10 cellular contexts compared by ENCODE assay signal in the genomic region with DNA sequence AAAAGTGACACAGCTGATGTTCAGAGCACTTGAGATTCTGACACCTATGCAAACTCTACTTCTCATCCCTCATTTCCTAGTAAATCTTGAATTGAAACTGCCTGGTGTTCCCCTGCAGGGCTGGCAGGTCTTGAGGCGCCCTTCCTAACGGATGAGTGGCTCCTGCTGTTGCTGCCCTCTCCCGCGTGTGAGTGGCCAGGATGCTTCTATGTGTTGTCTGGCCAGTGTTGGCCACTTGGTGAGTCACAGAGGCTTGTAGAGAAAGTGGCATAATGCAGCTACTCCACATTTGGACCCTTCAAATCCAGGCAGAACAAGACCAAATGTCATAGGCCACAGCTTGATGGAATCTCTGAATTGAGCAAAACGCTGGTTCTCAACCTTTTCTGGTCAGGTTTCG.
"Had no signal": no experiment of that assay in that cellular context is flagged by ENCODE, and none has a peak within 500 bp of the region (broad histone marks: within the 10 kb centered on the region; RNA-seq: fewer than 3 reads in every experiment).

No MANE protein-coding gene starts in this region.

- DNase-seq: activated B cell treated with CpG ODN at 0.5 μM for 24 hours; activated CD8-positive, alpha-beta memory T cell treated with anti-CD3 and anti-CD28 coated beads, Interleukin-2, amount 50 U/mL, for 4 hours; activated CD8-positive, alpha-beta T cell treated with anti-CD3 and anti-CD28 coated beads, Interleukin-2, amount 10 ng/mL, durations not matched to agents 7 days and 5 days; hypothalamus; mesendoderm; stimulated activated CD4-positive, alpha-beta T cell treated with anti-CD3 and anti-CD28 coated beads, Interleukin-1b, Interleukin-23, amount 100 ng/mL, for 48 hours; stomach; T-helper 2 cell had no signal

- H3K27me3 ChIP-seq: ascending aorta, stomach had no signal

- ATAC-seq: activated CD8-positive, alpha-beta T cell treated with anti-CD3 and anti-CD28 coated beads, Interleukin-2, amount 10 ng/mL, durations not matched to agents 7 days and 5 days; natural killer cell treated with Interleukin-12 subunit alpha and Interleukin-12 subunit beta and Interleukin-15 and Interleukin-18, amount 100 ng/mL, for 72 hours had no signal

- H3K27ac ChIP-seq: stomach had no signal

- H3K4me3 ChIP-seq: ascending aorta, stomach had no signal

- H3K36me3 ChIP-seq: ascending aorta, stomach had no signal

- H3K9me3 ChIP-seq: ascending aorta, stomach had no signal

- H3K4me1 ChIP-seq: stomach had no signal
